1 cellular context compared by ENCODE assay signal in genomic region chr17:74780443-74781238, GRCh38.
TF ChIP-seq lines count a peak whose summit lies in the region.

No MANE protein-coding gene starts in this region.

TF ChIP-seq in HepG2, 621 proteins besides CTCF, POLR2A, EP300 and RAD21 (continued from another document and continues in another):
- no peak for TF ChIP-seq ZKSCAN5 (CRISPR knock-in tag; IDR thresholded peaks at IDR 0.05)
- TF ChIP-seq EHMT2 (IDR thresholded peaks at IDR 0.05; ENCODE audit: borderline replicate concordance, low read depth, low read length): no peak
- no peak for TF ChIP-seq REXO4 (CRISPR knock-in tag; IDR thresholded peaks at IDR 0.05; ENCODE audit: borderline replicate concordance)
- TF ChIP-seq ZNF790 (CRISPR knock-in tag; IDR thresholded peaks at IDR 0.05; ENCODE audit: borderline replicate concordance): no peak
- no peak for TF ChIP-seq RORA (CRISPR knock-in tag; IDR thresholded peaks at IDR 0.05)
- TF ChIP-seq ZNF644 (CRISPR knock-in tag; IDR thresholded peaks at IDR 0.05; ENCODE audit: low read depth): no peak
- TF ChIP-seq ZNF639 (CRISPR knock-in tag; conservative IDR thresholded peaks at IDR 0.05): no peak
- TF ChIP-seq ZNF704 (CRISPR knock-in tag; IDR thresholded peaks at IDR 0.05; ENCODE audit: borderline replicate concordance): no peak
- TF ChIP-seq LBX2 (CRISPR knock-in tag; IDR thresholded peaks at IDR 0.05; ENCODE audit: borderline replicate concordance): no peak
- no peak for TF ChIP-seq ZBTB37 (CRISPR knock-in tag; IDR thresholded peaks at IDR 0.05)
- TF ChIP-seq ZNF747 (CRISPR knock-in tag; IDR thresholded peaks at IDR 0.05; ENCODE audit: borderline replicate concordance): peak; percentile 38; the same call in 1 of the 2 replicates
- no peak for TF ChIP-seq CAMTA2 (CRISPR knock-in tag; IDR thresholded peaks at IDR 0.05; ENCODE audit: borderline replicate concordance)
- no peak for TF ChIP-seq POLR2G (IDR thresholded peaks at IDR 0.05; ENCODE audit: low read depth, low read length)
- no peak for TF ChIP-seq ZFP62 (CRISPR knock-in tag; IDR thresholded peaks at IDR 0.05)
- no peak for TF ChIP-seq RFX1 (IDR thresholded peaks at IDR 0.05)
- TF ChIP-seq ZNF230 (CRISPR knock-in tag; IDR thresholded peaks at IDR 0.05): no peak
- no peak for TF ChIP-seq SSRP1 (CRISPR knock-in tag; IDR thresholded peaks at IDR 0.05)
- no peak for TF ChIP-seq ONECUT2 (CRISPR knock-in tag; IDR thresholded peaks at IDR 0.05)
- TF ChIP-seq YY1 (IDR thresholded peaks at IDR 0.05; ENCODE audit: insufficient read depth, insufficient replicate concordance, low read depth, low read length): peak; percentile 19
- no peak for TF ChIP-seq TEF (CRISPR knock-in tag; IDR thresholded peaks at IDR 0.05)
- TF ChIP-seq ZNF770 (CRISPR knock-in tag; IDR thresholded peaks at IDR 0.05): no peak
- TF ChIP-seq IKZF5 (CRISPR knock-in tag; IDR thresholded peaks at IDR 0.05): peak; percentile 50
- no peak for TF ChIP-seq HNRNPH1 (optimal IDR thresholded peaks at IDR 0.05; ENCODE audit: low read depth, low read length)
- TF ChIP-seq ZNF501 (CRISPR knock-in tag; IDR thresholded peaks at IDR 0.05): peak; percentile 46; the same call in 1 of the 2 replicates
- no peak for TF ChIP-seq BCL6 (CRISPR knock-in tag; IDR thresholded peaks at IDR 0.05)
- TF ChIP-seq ZNF552 (CRISPR knock-in tag; IDR thresholded peaks at IDR 0.05; ENCODE audit: borderline replicate concordance): no peak
- no peak for TF ChIP-seq SAFB2 (CRISPR knock-in tag; IDR thresholded peaks at IDR 0.05; ENCODE audit: borderline replicate concordance, low read depth)
- TF ChIP-seq SMAD9 (CRISPR knock-in tag; IDR thresholded peaks at IDR 0.05): no peak
- TF ChIP-seq E2F5 (CRISPR knock-in tag; conservative IDR thresholded peaks at IDR 0.05): no peak
- no peak for TF ChIP-seq TEAD2 (CRISPR knock-in tag; IDR thresholded peaks at IDR 0.05)
- no peak for TF ChIP-seq ZBTB8A (CRISPR knock-in tag; IDR thresholded peaks at IDR 0.05; ENCODE audit: borderline replicate concordance, low read depth)
- no peak for TF ChIP-seq ATF4 (CRISPR knock-in tag; IDR thresholded peaks at IDR 0.05)
- no peak for TF ChIP-seq PBX2 (CRISPR knock-in tag; IDR thresholded peaks at IDR 0.05)
- TF ChIP-seq MTF2 (CRISPR knock-in tag; IDR thresholded peaks at IDR 0.05; ENCODE audit: borderline replicate concordance): no peak
- TF ChIP-seq ARID3A (IDR thresholded peaks at IDR 0.05; ENCODE audit: low read depth, low read length): peak; percentile 41; the same call in 1 of the 2 replicates
- TF ChIP-seq PHF8 (CRISPR knock-in tag; IDR thresholded peaks at IDR 0.05): no peak
- TF ChIP-seq PHB2 (IDR thresholded peaks at IDR 0.05; ENCODE audit: partially characterized antibody): no peak
- TF ChIP-seq ZNF670 (CRISPR knock-in tag; IDR thresholded peaks at IDR 0.05; ENCODE audit: borderline replicate concordance): no peak
- TF ChIP-seq ZNF143 (CRISPR knock-in tag; IDR thresholded peaks at IDR 0.05): peak; percentile 66
- TF ChIP-seq CENPX (CRISPR knock-in tag; IDR thresholded peaks at IDR 0.05): no peak
- TF ChIP-seq RXRA (CRISPR knock-in tag; IDR thresholded peaks at IDR 0.05): no peak
- no peak for TF ChIP-seq ZSCAN21 (CRISPR knock-in tag; IDR thresholded peaks at IDR 0.05; ENCODE audit: borderline replicate concordance)
- TF ChIP-seq ZNF326 (CRISPR knock-in tag; IDR thresholded peaks at IDR 0.05; ENCODE audit: borderline replicate concordance): no peak
- TF ChIP-seq UBTF (CRISPR knock-in tag; IDR thresholded peaks at IDR 0.05): no peak
- TF ChIP-seq ARNT2 (CRISPR knock-in tag; IDR thresholded peaks at IDR 0.05; ENCODE audit: low read depth): no peak
- TF ChIP-seq ELF4 (CRISPR knock-in tag; IDR thresholded peaks at IDR 0.05; ENCODE audit: borderline replicate concordance): no peak
- TF ChIP-seq BORCS8-MEF2B (CRISPR knock-in tag; IDR thresholded peaks at IDR 0.05): no peak
- TF ChIP-seq MED8 (CRISPR knock-in tag; IDR thresholded peaks at IDR 0.05; ENCODE audit: insufficient replicate concordance): no peak
- TF ChIP-seq GMEB2 (CRISPR knock-in tag; IDR thresholded peaks at IDR 0.05; ENCODE audit: low read depth): no peak
